16 cellular contexts compared by ENCODE assay signal in genomic region chr9:77832647-77833046, GRCh38.
DNase-seq lines count a peak whose midpoint lies in the region; ATAC-seq, FAIRE-seq and TF ChIP-seq lines count a peak whose summit lies in the region.
"Had no signal": no experiment of that assay in that cellular context is flagged by ENCODE, and none has a peak within 500 bp of the region (broad histone marks: within the 10 kb centered on the region; RNA-seq: fewer than 3 reads in every experiment).

No MANE protein-coding gene starts in this region.

- WGBS in right cardiac atrium = 80% methylated on average over 9 of the region's 9 CpGs
- 81 to 91% methylated on average over 9 of the region's 9 CpGs for WGBS in sigmoid colon, 2 donors

- no peak for TF ChIP-seq EP300 in sigmoid colon (IDR thresholded peaks at IDR 0.05)

- H3K4me1 ChIP-seq in right atrium auricular region = peaks cover 0 to 15% of the 10 kb centered on the region in 2 donors
- H3K4me1 ChIP-seq in right cardiac atrium (ENCODE audit: control insufficient read depth, insufficient read depth, low read length) = no peaks in the 10 kb centered on the region
- peaks cover 0 to 40% (median 24%) of the 10 kb centered on the region in 4 donors for H3K4me1 ChIP-seq in sigmoid colon

- H3K9me3 ChIP-seq in right atrium auricular region (no peaks in the 10 kb centered on the region), right cardiac atrium (ENCODE audit: control insufficient read depth, low read length) (no peaks in the 10 kb centered on the region), sigmoid colon (no peaks in the 10 kb centered on the region)
- H3K9me3 ChIP-seq: BLaER1 had no signal

- H3K36me3 ChIP-seq in right atrium auricular region (no peaks in the 10 kb centered on the region), sigmoid colon (no peaks in the 10 kb centered on the region)
- H3K36me3 ChIP-seq: BLaER1 had no signal

- TF ChIP-seq POLR2A in sigmoid colon (IDR thresholded peaks at IDR 0.05) (no peak), GM12891 (IDR thresholded peaks at IDR 0.05; ENCODE audit: low read depth, low read length) (no peak)

- no peak for FAIRE-seq in GM12891 (lab: Jason Lieb, UNC)
- FAIRE-seq: H1, HTR-8/SVneo had no signal

- intact Hi-C loops in Right ventricle myocardium superior (cut with DNase I) = no loop called here
- intact Hi-C loops in right cardiac atrium (cut with DNase I) = no loop called here
- intact Hi-C loops in sigmoid colon (cut with DNase I) = no loop called here

- H3K27ac ChIP-seq in right atrium auricular region = no peak overlapping the region
- H3K27ac ChIP-seq in right cardiac atrium (ENCODE audit: low read length) = no peak overlapping the region
- peak overlapping the region in 3 of 4 donors; percentile 19 to 48 (median 23) for H3K27ac ChIP-seq in sigmoid colon
- H3K27ac ChIP-seq: BLaER1 had no signal

- no peak for TF ChIP-seq CTCF in right atrium auricular region (IDR thresholded peaks at IDR 0.05)
- TF ChIP-seq CTCF in sigmoid colon (IDR thresholded peaks at IDR 0.05) = no peak

- H3K27me3 ChIP-seq in right atrium auricular region = no peaks in the 10 kb centered on the region
- H3K27me3 ChIP-seq in right cardiac atrium (ENCODE audit: control insufficient read depth, insufficient read depth) = no peaks in the 10 kb centered on the region
- H3K27me3 ChIP-seq in sigmoid colon = no peaks in the 10 kb centered on the region
- H3K27me3 ChIP-seq: BLaER1 had no signal

- H3K4me3 ChIP-seq in right atrium auricular region (no peak overlapping the region), right cardiac atrium (ENCODE audit: low read length) (no peak overlapping the region), sigmoid colon (no peak overlapping the region)
- H3K4me3 ChIP-seq: BLaER1 had no signal

- no peak for DNase-seq in Right ventricle myocardium superior
- DNase-seq in right atrium auricular region (ENCODE audit: low spot score) = no peak
- peak in 2 of 3 donors; percentile 31 to 58 for DNase-seq in right cardiac atrium
- peak; percentile 89 for DNase-seq in sigmoid colon
- no peak for DNase-seq in GM12891 (ENCODE audit: insufficient read length, low spot score)
- DNase-seq in activated CD4-positive, alpha-beta T cell treated with anti-CD3 and anti-CD28 coated beads for 4 hours = no peak
- DNase-seq: 8988T; CD4-positive, alpha-beta memory T cell; DMS153; DMS79; GDM1; H9 had no signal

- ATAC-seq in Right ventricle myocardium superior (ENCODE audit: poor library complexity) (peak; percentile 69), right cardiac atrium (peak in 1 of 2 donors; percentile 54), GM19455 (IDR thresholded peaks at IDR 0.05; ENCODE audit: unreplicated experiment) (no peak)

TF ChIP-seq in GM12891, 5 proteins besides CTCF, POLR2A, EP300 and RAD21:
- TF ChIP-seq SPI1 (IDR thresholded peaks at IDR 0.05; ENCODE audit: low read depth, low read length) (no peak), PAX5 (IDR thresholded peaks at IDR 0.05; ENCODE audit: insufficient read depth, low read length, severe bottlenecking) (no peak), POU2F2 (IDR thresholded peaks at IDR 0.05; ENCODE audit: low read depth, low read length) (no peak), POLR2AphosphoS5 (IDR thresholded peaks at IDR 0.05; ENCODE audit: low read depth, low read length) (no peak), TAF1 (IDR thresholded peaks at IDR 0.05; ENCODE audit: low read depth, low read length) (no peak)

Comparison
In these comparisons a context has a peak if more than half of its experiments do, and no peak if none do; other contexts are left out.
1. DNase-seq: peak in right cardiac atrium (2 of 3) and sigmoid colon (single experiment); none in Right ventricle myocardium superior (single experiment), right atrium auricular region (single experiment), GM12891 (single experiment) and activated CD4-positive, alpha-beta T cell treated with anti-CD3 and anti-CD28 coated beads for 4 hours (0 of 2).
2. H3K27ac ChIP-seq: peak in sigmoid colon (3 of 4); none in right atrium auricular region (0 of 2) and right cardiac atrium (single experiment).